ENCODE assay signal across 32 cellular contexts in the genomic region with DNA sequence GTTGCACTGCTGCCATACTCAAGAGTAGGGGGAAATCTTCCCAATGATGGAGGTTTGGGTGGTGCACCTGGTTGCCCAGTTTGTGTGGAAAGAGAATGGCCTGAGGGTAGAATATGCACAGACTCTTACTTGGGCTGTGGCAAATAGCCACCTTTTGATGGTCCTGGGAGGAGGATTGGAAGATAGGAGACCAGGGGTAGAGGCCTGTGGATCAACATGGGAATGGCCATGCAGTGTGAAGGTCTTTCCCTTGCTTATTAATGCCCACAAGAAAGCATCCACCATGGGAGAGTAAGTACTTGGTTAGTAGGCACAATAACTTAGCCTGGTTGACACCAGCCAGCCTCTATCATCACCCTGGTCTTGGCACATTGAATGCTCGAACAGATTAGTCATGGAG.
"Had no signal": no experiment of that assay in that cellular context is flagged by ENCODE, and none has a peak within 500 bp of the region (broad histone marks: within the 10 kb centered on the region; RNA-seq: fewer than 3 reads in every experiment).

No MANE protein-coding gene starts in this region.

- H3K9me3 ChIP-seq: adrenal gland, ascending aorta, breast epithelium had no signal

- H3K36me3 ChIP-seq: adrenal gland, ascending aorta, brain microvascular endothelial cell, breast epithelium, cardiac muscle cell had no signal

- H3K27me3 ChIP-seq: adrenal gland, ascending aorta, body of pancreas, brain microvascular endothelial cell, breast epithelium, cardiac muscle cell had no signal

- H3K4me3 ChIP-seq: adrenal gland, ascending aorta, body of pancreas, breast epithelium, cardiac muscle cell had no signal

- DNase-seq: activated effector memory CD4-positive, alpha-beta T cell treated with anti-CD3 and anti-CD28 coated beads, Interleukin-2, amount 50 U/mL, for 16 hours; activated effector memory CD4-positive, alpha-beta T cell treated with Interleukin-2 at 50 U/mL for 16 hours; activated gamma-delta T cell; activated gamma-delta T cell treated with Interleukin-2 at 50 U/mL for 16 hours; activated naive CD4-positive, alpha-beta T cell; activated naive CD4-positive, alpha-beta T cell treated with anti-CD3 and anti-CD28 coated beads for 36 hours; activated naive CD4-positive, alpha-beta T cell treated with anti-CD3 and anti-CD28 coated beads, Interleukin-2, amount 10 ng/mL, durations not matched to agents 7 days and 5 days; activated naive CD4-positive, alpha-beta T cell treated with anti-CD3 and anti-CD28 coated beads, Interleukin-2, amount 50 U/mL, for 16 hours; activated naive CD4-positive, alpha-beta T cell treated with Interleukin-2 at 50 U/mL for 16 hours; activated naive CD8-positive, alpha-beta T cell treated with anti-CD3 and anti-CD28 coated beads for 36 hours; activated naive CD8-positive, alpha-beta T cell treated with anti-CD3 and anti-CD28 coated beads, Interleukin-2, amount 10 ng/mL, durations not matched to agents 7 days and 5 days; activated naive CD8-positive, alpha-beta T cell treated with anti-CD3 and anti-CD28 coated beads, Interleukin-2, amount 50 U/mL, for 24 hours; activated T-cell treated with anti-CD3 and anti-CD28 coated beads, Interleukin-2, amount 50 U/mL, for 1 hour; activated T-cell treated with anti-CD3 and anti-CD28 coated beads, Interleukin-2, amount 50 U/mL, for 24 hours; activated T-cell treated with anti-CD3 and anti-CD28 coated beads, Interleukin-2, amount 50 U/mL, for 4 hours; activated T-cell treated with anti-CD3 and anti-CD28 coated beads, Interleukin-2, amount 50 U/mL, for 48 hours; activated T-cell treated with anti-CD3 and anti-CD28 coated beads, Interleukin-2, amount 50 U/mL, for 72 hours; adrenal gland; amniotic stem cell; amygdala; anterior cingulate cortex; aorta; body of pancreas; brain microvascular endothelial cell; caudate nucleus; central memory CD4-positive, alpha-beta T cell; cerebellar nuclear complex had no signal

- ATAC-seq: activated naive CD4-positive, alpha-beta T cell treated with anti-CD3 and anti-CD28 coated beads, Interleukin-2, amount 50 U/mL, for 72 hours; activated naive CD8-positive, alpha-beta T cell treated with anti-CD3 and anti-CD28 coated beads, Interleukin-2, amount 50 U/mL, for 24 hours; activated T-cell treated with anti-CD3 and anti-CD28 coated beads, Interleukin-2, amount 50 U/mL, for 4 hours; activated T-cell treated with anti-CD3 and anti-CD28 coated beads, Interleukin-2, amount 50 U/mL, for 72 hours; activated T-helper 17 cell treated with anti-CD3 and anti-CD28 coated beads, Interleukin-2, amount 50 U/mL, for 72 hours; body of pancreas had no signal

- H3K27ac ChIP-seq: adrenal gland, ascending aorta, body of pancreas, brain microvascular endothelial cell, breast epithelium, cardiac muscle cell had no signal

- H3K4me1 ChIP-seq: ascending aorta, body of pancreas, breast epithelium had no signal
